Comparison of ENCODE assay signal across 14 cellular contexts in genomic region chr2:128302011-128302743, GRCh38. TPM values are rescaled to one million over a fixed set of nuclear protein-coding genes. Genes with fewer than 3 reads are reported as not detected.
A peak's percentile ranks its signal among the peaks of the same experiment; 100 is the strongest.
DNase-seq lines count a peak whose midpoint lies in the region; ATAC-seq and TF ChIP-seq lines count a peak whose summit lies in the region.
"Had no signal": no experiment of that assay in that cellular context is flagged by ENCODE, and none has a peak within 500 bp of the region (broad histone marks: within the 10 kb centered on the region; RNA-seq: fewer than 3 reads in every experiment).

No MANE protein-coding gene starts in this region.

- no peak for TF ChIP-seq CTCF in RWPE2 (IDR thresholded peaks at IDR 0.05; ENCODE audit: poor library complexity, severe bottlenecking)
- TF ChIP-seq CTCF in esophagus squamous epithelium (IDR thresholded peaks at IDR 0.05), result no peak
- TF ChIP-seq CTCF in lower leg skin (IDR thresholded peaks at IDR 0.05), result no peak

- no peak for ATAC-seq in RWPE2 (ENCODE audit: low read depth)

- intact Hi-C loops in esophagus squamous epithelium (cut with DNase I) (no loop called here), lower leg skin (cut with DNase I; ENCODE audit: low total_unique reads) (no loop called here)

- no peaks in the 10 kb centered on the region for H3K27me3 ChIP-seq in BLaER1 treated with 17β-estradiol and CSF1 and Interleukin-3, amounts not matched to agents 10 nM and 100 nM
- H3K27me3 ChIP-seq in RWPE2 (ENCODE audit: insufficient read depth, poor library complexity, severe bottlenecking) (no peaks in the 10 kb centered on the region), esophagus squamous epithelium (no peaks in the 10 kb centered on the region)
- H3K27me3 ChIP-seq: neutrophil had no signal

- peak overlapping the region in 4 of 11 experiments; percentile 4 to 45 (median 35); a peak in 4 of 22 replicates for H3K27ac ChIP-seq in BLaER1 treated with 17β-estradiol and CSF1 and Interleukin-3, amounts not matched to agents 10 nM and 100 nM
- H3K27ac ChIP-seq in RWPE2 (ENCODE audit: poor library complexity, severe bottlenecking), result peak overlapping the region; percentile 12
- peak overlapping the region; percentile 71 to 97 (median 90) for H3K27ac ChIP-seq in esophagus squamous epithelium
- H3K27ac ChIP-seq: neutrophil, SK-N-MC had no signal

- peak overlapping the region; percentile 29 to 88 (median 77); a peak in 20 of 22 replicates for H3K4me2 ChIP-seq in BLaER1 treated with 17β-estradiol and CSF1 and Interleukin-3, amounts not matched to agents 10 nM and 100 nM

- no peak for TF ChIP-seq POLR2A in esophagus squamous epithelium (IDR thresholded peaks at IDR 0.05)
- no peak for TF ChIP-seq POLR2A in lower leg skin (IDR thresholded peaks at IDR 0.05)

- peaks cover 73 to 100% (median 86%) of the 10 kb centered on the region in 11 experiments for H4K20me1 ChIP-seq in BLaER1 treated with 17β-estradiol and CSF1 and Interleukin-3, amounts not matched to agents 10 nM and 100 nM

- peaks cover 0 to 24% (median 4%) of the 10 kb centered on the region in 11 experiments; a peak in 8 of 22 replicates for H3K36me3 ChIP-seq in BLaER1 treated with 17β-estradiol and CSF1 and Interleukin-3, amounts not matched to agents 10 nM and 100 nM
- H3K36me3 ChIP-seq in RWPE2 (ENCODE audit: low read depth) (no peaks in the 10 kb centered on the region), esophagus squamous epithelium (peaks cover 0 to 8% (median 0%) of the 10 kb centered on the region in 3 donors)
- H3K36me3 ChIP-seq: neutrophil had no signal

- 68 to 83% methylated on average over 4 to 7 of the region's 8 CpGs for whole genome bisulfite sequencing in esophagus squamous epithelium, 2 donors
- WGBS in lower leg skin, 2 donors, result 71 to 72% methylated on average over 7 of the region's 8 CpGs

- no peak overlapping the region; a peak in 1 of 20 replicates for H3K4me3 ChIP-seq in BLaER1 treated with 17β-estradiol and CSF1 and Interleukin-3, amounts not matched to agents 10 nM and 100 nM
- H3K4me3 ChIP-seq in RWPE2 (ENCODE audit: severe bottlenecking) (no peak overlapping the region), esophagus squamous epithelium (no peak overlapping the region), lower leg skin (ENCODE audit: low read depth, poor library complexity, severe bottlenecking) (no peak overlapping the region)
- H3K4me3 ChIP-seq: SK-N-MC had no signal

- H3K9ac ChIP-seq in BLaER1 treated with 17β-estradiol and CSF1 and Interleukin-3, amounts not matched to agents 10 nM and 100 nM, result peak overlapping the region in 3 of 11 experiments; percentile 36 to 51 (median 37); a peak in 4 of 22 replicates

- peaks cover 0 to 17% (median 0%) of the 10 kb centered on the region in 11 experiments; a peak in 6 of 22 replicates for H3K9me3 ChIP-seq in BLaER1 treated with 17β-estradiol and CSF1 and Interleukin-3, amounts not matched to agents 10 nM and 100 nM (replicated peaks in 1 of 11)
- no peaks in the 10 kb centered on the region for H3K9me3 ChIP-seq in RWPE2 (ENCODE audit: severe bottlenecking)
- no peaks in the 10 kb centered on the region for H3K9me3 ChIP-seq in esophagus squamous epithelium
- H3K9me3 ChIP-seq: neutrophil had no signal

- DNase-seq in RWPE2 (ENCODE audit: low spot score) (no peak), esophagus squamous epithelium (lab: John Stamatoyannopoulos, UW) (no peak), renal cortical epithelial cell (ENCODE audit: low read depth) (peak; percentile 46), lower leg skin (ENCODE audit: low spot score in 2 of 2) (no peak), KG1 (lab: John Stamatoyannopoulos, UW) (no peak), GM19240 (ENCODE audit: insufficient read length, low spot score) (no peak), NCI-H2227 treated with DMSO at 0.1 percent for 48 hours (lab: John Stamatoyannopoulos, UW) (no peak)
- DNase-seq: GDM1; NCI-H187; NCI-H774; stimulated activated CD8-positive, alpha-beta memory T cell treated with anti-CD3 and anti-CD28 coated beads, Interleukin-4, amount 100 ng/mL, for 48 hours had no signal

- H3K4me1 ChIP-seq in BLaER1 treated with 17β-estradiol and CSF1 and Interleukin-3, amounts not matched to agents 10 nM and 100 nM, result peaks cover 37 to 79% (median 70%) of the 10 kb centered on the region in 10 experiments
- peaks cover 49% of the 10 kb centered on the region for H3K4me1 ChIP-seq in RWPE2 (ENCODE audit: insufficient read depth, poor library complexity, severe bottlenecking)
- H3K4me1 ChIP-seq in esophagus squamous epithelium, result peaks cover 62 to 85% (median 67%) of the 10 kb centered on the region in 3 donors

RNA-seq across cellular contexts. Expression of gene HS6ST1, which starts 16.5 kb away (rescaled TPM):
- total RNA-seq in esophagus squamous epithelium, result 10 to 100 TPM; 44.7 to 73.8 (median 56.8) TPM
- total RNA-seq in renal cortical epithelial cell, result 9.2 and 32.4 TPM in 2 replicates
- total RNA-seq in lower leg skin, result 10 to 100 TPM; 50.2 to 88.9 (median 69.3) TPM
